In genomic region chr5:10756539-10756938, GRCh38 we compare ENCODE assay signal across 1 cellular context.
A peak's percentile ranks its signal among the peaks of the same experiment; 100 is the strongest.
TF ChIP-seq lines count a peak whose summit lies in the region.

No MANE protein-coding gene starts in this region.

TF ChIP-seq in GM12878, 131 proteins besides CTCF, POLR2A, EP300 and RAD21 (continued from another document and continues in another):
- TF ChIP-seq ZNF687 (IDR thresholded peaks at IDR 0.05): no peak
- TF ChIP-seq ATF2 (IDR thresholded peaks at IDR 0.05; ENCODE audit: low read length): no peak
- TF ChIP-seq ZNF384 (IDR thresholded peaks at IDR 0.05; ENCODE audit: borderline replicate concordance, low read depth, low read length): no peak
- no peak for TF ChIP-seq POLR2AphosphoS2 (IDR thresholded peaks at IDR 0.05; ENCODE audit: low read depth, low read length)
- TF ChIP-seq IRF4 (IDR thresholded peaks at IDR 0.05; ENCODE audit: low read depth, low read length): peak; percentile 63
- TF ChIP-seq CHD1 (IDR thresholded peaks at IDR 0.05; ENCODE audit: low read depth, low read length): no peak
- TF ChIP-seq PAX8 (IDR thresholded peaks at IDR 0.05): no peak
- no peak for TF ChIP-seq ZBTB40 (IDR thresholded peaks at IDR 0.05; ENCODE audit: borderline replicate concordance)
- TF ChIP-seq CEBPZ (IDR thresholded peaks at IDR 0.05; ENCODE audit: low read depth, low read length): no peak
- TF ChIP-seq CHD2 (IDR thresholded peaks at IDR 0.05; ENCODE audit: borderline replicate concordance, low read depth, low read length): no peak
- no peak for TF ChIP-seq RBBP5 (conservative IDR thresholded peaks at IDR 0.05)
- TF ChIP-seq GATAD2B (conservative IDR thresholded peaks at IDR 0.05; ENCODE audit: low read depth): no peak; the same call in 1 of the 2 replicates
- TF ChIP-seq NR2F1 (conservative IDR thresholded peaks at IDR 0.05): no peak
- no peak for TF ChIP-seq NFYA (IDR thresholded peaks at IDR 0.05; ENCODE audit: borderline replicate concordance, low read depth, low read length)
- peak; percentile 49; the same call in 1 of the 2 replicates for TF ChIP-seq RELB (IDR thresholded peaks at IDR 0.05; ENCODE audit: low read depth)
- TF ChIP-seq STAT1 (conservative IDR thresholded peaks at IDR 0.05): no peak
- TF ChIP-seq TCF3 (IDR thresholded peaks at IDR 0.05; ENCODE audit: borderline replicate concordance, insufficient read depth, low read depth, low read length): no peak
- no peak for TF ChIP-seq MAX (IDR thresholded peaks at IDR 0.05; ENCODE audit: low read depth, low read length)
- TF ChIP-seq BCLAF1 (IDR thresholded peaks at IDR 0.05): no peak
- no peak for TF ChIP-seq SMARCA5 (IDR thresholded peaks at IDR 0.05)
- TF ChIP-seq STAT3 (IDR thresholded peaks at IDR 0.05; ENCODE audit: low read depth, low read length): 0 out of 2 replicates have a peak, but pooled peaks have one; percentile 35
- no peak for TF ChIP-seq TCF12 (IDR thresholded peaks at IDR 0.05; ENCODE audit: low read depth, low read length)
- TF ChIP-seq JUNB (IDR thresholded peaks at IDR 0.05): peak; percentile 62; the same call in 1 of the 2 replicates
- no peak for TF ChIP-seq ZBED1 (IDR thresholded peaks at IDR 0.05; ENCODE audit: borderline replicate concordance)
- TF ChIP-seq ZBTB11 (CRISPR knock-in tag; IDR thresholded peaks at IDR 0.05): no peak
- no peak for TF ChIP-seq SPI1 (IDR thresholded peaks at IDR 0.05; ENCODE audit: borderline replicate concordance, insufficient read depth, low read depth, low read length)
- TF ChIP-seq SRF (IDR thresholded peaks at IDR 0.05; ENCODE audit: low read depth in 2 of 2, low read length in 2 of 2): no peak
- TF ChIP-seq RELA (IDR thresholded peaks at IDR 0.05; ENCODE audit: borderline replicate concordance, partially characterized antibody): no peak
- no peak for TF ChIP-seq MYB (IDR thresholded peaks at IDR 0.05; ENCODE audit: borderline replicate concordance, low read depth, low read length)
- no peak for TF ChIP-seq SP1 (IDR thresholded peaks at IDR 0.05; ENCODE audit: low read depth, low read length)
- TF ChIP-seq PKNOX1 (IDR thresholded peaks at IDR 0.05): peak; percentile 58
- TF ChIP-seq SMAD1 (IDR thresholded peaks at IDR 0.05; ENCODE audit: low read depth, partially characterized antibody): no peak
- TF ChIP-seq MTA3 (IDR thresholded peaks at IDR 0.05; ENCODE audit: borderline replicate concordance, low read length): no peak
- TF ChIP-seq CBX5 (IDR thresholded peaks at IDR 0.05; ENCODE audit: low read depth): no peak
